In the genomic region with DNA sequence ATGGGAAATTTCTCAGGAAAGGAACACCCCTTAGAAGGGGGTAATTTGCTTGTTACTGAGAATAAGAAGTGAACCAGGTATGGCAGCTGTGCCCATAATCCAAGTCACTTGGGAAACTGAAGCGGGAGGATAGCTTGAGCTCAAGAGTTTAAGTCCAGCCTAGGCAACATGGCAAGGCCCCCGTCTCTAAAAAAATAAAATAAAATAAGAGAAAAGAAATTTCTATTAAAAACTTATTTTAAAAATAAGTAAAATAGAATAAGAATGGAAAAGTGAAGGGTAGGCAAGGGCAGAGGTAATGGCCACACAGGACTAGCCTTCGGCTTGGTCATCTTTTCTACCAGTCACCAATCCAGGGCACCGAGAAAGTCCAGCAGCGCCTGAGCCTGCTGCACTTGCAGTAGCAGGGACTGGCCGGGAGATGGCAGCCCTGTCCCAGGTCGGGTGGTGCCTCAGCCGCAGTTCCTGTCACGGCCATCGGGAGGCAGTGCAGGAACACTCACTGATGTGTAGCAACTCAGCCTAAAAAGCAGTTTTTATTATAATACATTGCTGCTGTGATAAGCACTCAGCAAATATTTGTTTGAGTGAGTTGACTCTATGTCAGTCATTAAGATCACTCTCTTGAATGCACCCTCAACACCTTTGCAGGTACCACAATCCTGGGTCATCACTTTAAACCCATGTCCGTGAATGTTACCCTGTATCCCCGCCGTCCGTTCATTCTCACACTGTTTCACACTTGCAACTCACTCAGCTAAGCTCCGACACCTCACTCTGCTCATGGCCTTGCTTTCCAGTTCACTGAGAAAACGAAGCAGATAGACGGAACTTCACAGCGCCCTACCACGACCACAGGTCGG, we compare ENCODE assay signal across 8 cellular contexts. TPM values are rescaled to one million over a fixed set of nuclear protein-coding genes. Genes with fewer than 3 reads are reported as not detected.
DNase-seq lines count a peak whose midpoint lies in the region; ATAC-seq, FAIRE-seq and TF ChIP-seq lines count a peak whose summit lies in the region.

No MANE protein-coding gene starts in this region.

- no peaks in the 10 kb centered on the region for H3K79me2 ChIP-seq in keratinocyte (ENCODE audit: control insufficient read depth, insufficient read depth, low read length)

- peak overlapping the region; percentile 68 for H3K4me3 Mint-ChIP-seq in activated B cell treated with CpG ODN at 0.5 μM for 24 hours

- DNase-seq in AG08396 (ENCODE audit: low spot score) (peak; percentile 86), NCI-H226 (peak; percentile 32), activated B cell treated with CpG ODN at 0.5 μM for 24 hours (peak; percentile 91), bronchial epithelial cell (ENCODE audit: low read depth) (peak; percentile 64), keratinocyte (ENCODE audit: low read depth, low spot score) (no peak)
- DNase-seq in stimulated activated CD4-positive, alpha-beta T cell treated with anti-CD3 and anti-CD28 coated beads, Interleukin-1b, Interleukin-23, amount 100 ng/mL, for 4 hours (ENCODE audit: low read depth in 2 of 2), result peak; percentile 89 to 91

- no peak overlapping the region for H2AFZ ChIP-seq in keratinocyte (ENCODE audit: control insufficient read depth, low read length)

- POLR2A ChIA-PET in activated B cell treated with CpG ODN at 0.5 μM for 24 hours (lab: Charles Lee), result interaction anchor here (0.5 to 2.7 kb wide), 14 partner anchors 28 to 314 kb away, joined by 3 to 22 read pairs (median 6); no protein-coding TSS in a partner anchor

- no peaks in the 10 kb centered on the region for H4K20me1 ChIP-seq in keratinocyte (ENCODE audit: control insufficient read depth, extremely low read depth, insufficient read depth, low read length)

- CTCF ChIA-PET in activated B cell treated with CpG ODN at 0.5 μM for 24 hours (lab: Charles Lee), result interaction anchor here (0.6 to 7.1 kb wide), 41 partner anchors 9 to 556 kb away, joined by 3 to 109 read pairs (median 4); a partner anchor contains a TSS

- dilution Hi-C loops in keratinocyte (cut with MboI; ENCODE audit: extremely low pct_ligation_motif_present, low sequenced_read_pairs), result no loop called here

- H3K27me3 ChIP-seq in bronchial epithelial cell (ENCODE audit: control insufficient read depth, insufficient read depth, low read length) (no peaks in the 10 kb centered on the region), keratinocyte (ENCODE audit: control insufficient read depth, extremely low read depth, insufficient read depth, low read length) (no peaks in the 10 kb centered on the region)

- no peaks in the 10 kb centered on the region for H3K36me3 Mint-ChIP-seq in activated B cell treated with CpG ODN at 0.5 μM for 24 hours (ENCODE audit: low read depth)

- FAIRE-seq in bronchial epithelial cell (lab: Jason Lieb, UNC) (no peak), keratinocyte (lab: Jason Lieb, UNC) (peak; percentile 75)

- ATAC-seq in GM18520 (IDR thresholded peaks at IDR 0.05; ENCODE audit: unreplicated experiment) (peak; percentile 90), HG03066 (IDR thresholded peaks at IDR 0.05; ENCODE audit: low read depth, unreplicated experiment) (peak; percentile 80), activated B cell treated with CpG ODN at 0.5 μM for 24 hours (ENCODE audit: low read depth) (peak; percentile 98)

- peaks cover 11% of the 10 kb centered on the region for H3K4me1 ChIP-seq in keratinocyte (ENCODE audit: control insufficient read depth, extremely low read depth, insufficient read depth, low read length)

- TF ChIP-seq CTCF in activated B cell treated with CpG ODN at 0.5 μM for 24 hours (IDR thresholded peaks at IDR 0.05) (peak; percentile 100), bronchial epithelial cell (IDR thresholded peaks at IDR 0.05; ENCODE audit: insufficient read depth, low read length, severe bottlenecking) (peak; percentile 100), keratinocyte (optimal IDR thresholded peaks at IDR 0.05 in 1 of 3, IDR thresholded peaks at IDR 0.05 in 1 of 3, conservative IDR thresholded peaks at IDR 0.05 in 1 of 3; ENCODE audit: extremely low read depth in 1 of 3, insufficient read depth in 2 of 3, low read length in 3 of 3) (peak; percentile 100)

- no peaks in the 10 kb centered on the region for H3K36me3 ChIP-seq in bronchial epithelial cell (ENCODE audit: control insufficient read depth, insufficient read depth, low read length)
- H3K36me3 ChIP-seq in keratinocyte (ENCODE audit: control insufficient read depth in 2 of 2, extremely low read depth in 1 of 2, insufficient read depth in 2 of 2, low read length in 2 of 2), result no peaks in the 10 kb centered on the region

- peaks cover 24% of the 10 kb centered on the region for H3K4me1 Mint-ChIP-seq in activated B cell treated with CpG ODN at 0.5 μM for 24 hours

- H3K9me3 Mint-ChIP-seq in activated B cell treated with CpG ODN at 0.5 μM for 24 hours, result no peaks in the 10 kb centered on the region

- no peaks in the 10 kb centered on the region for H3K9me1 ChIP-seq in keratinocyte (ENCODE audit: control insufficient read depth, extremely low read depth, insufficient read depth, low read length)

- H3K4me3 ChIP-seq in bronchial epithelial cell (ENCODE audit: low read depth, low read length) (no peak overlapping the region), keratinocyte (ENCODE audit: control insufficient read depth in 2 of 3, extremely low read depth in 1 of 3, insufficient read depth in 2 of 3, low read depth in 1 of 3, low read length in 3 of 3) (no peak overlapping the region)

- H3K4me2 ChIP-seq in keratinocyte (ENCODE audit: control insufficient read depth, extremely low read depth, insufficient read depth, low read depth, low read length), result no peak overlapping the region

- peak overlapping the region; percentile 87 for H3K27ac Mint-ChIP-seq in activated B cell treated with CpG ODN at 0.5 μM for 24 hours

- H3K9ac ChIP-seq in keratinocyte (ENCODE audit: control insufficient read depth, extremely low read depth, insufficient read depth, low read length), result no peak overlapping the region

- no peak overlapping the region for H3K27ac ChIP-seq in keratinocyte (ENCODE audit: control insufficient read depth, insufficient read depth, low read length)

- H3K27me3 Mint-ChIP-seq in activated B cell treated with CpG ODN at 0.5 μM for 24 hours, result no peaks in the 10 kb centered on the region

- H3K9me3 ChIP-seq in keratinocyte (ENCODE audit: control insufficient read depth, low read depth, low read length), result no peaks in the 10 kb centered on the region

- intact Hi-C loops in activated B cell treated with CpG ODN at 0.5 μM for 24 hours (cut with micrococcal nuclease), result loop anchor here (1.0 to 5.0 kb wide), 12 partner anchors 59 to 555 kb away; a partner anchor contains a TSS

RNA-seq across cellular contexts. Expression of a gene that starts 23.2 kb away (rescaled TPM):
- total RNA-seq in activated B cell treated with CpG ODN at 0.5 μM for 24 hours, result 0.29 and 0.34 TPM in 2 replicates
- not detected in 2 replicates for total RNA-seq in bronchial epithelial cell
- polyA plus RNA-seq in keratinocyte, result not detected in 3 replicates
- not detected for polyA plus RNA-seq in keratinocyte (2011; ENCODE audit: low read depth)
- not detected in 2 replicates for polyA plus RNA-seq in keratinocyte (2011; cell fraction: cytosol; rRNA removed)
- not detected in 2 replicates for polyA plus RNA-seq in keratinocyte (2011; cell fraction: nucleus; rRNA removed)
- 0.07 TPM in 1 of 2 replicates, not detected in the other for polyA plus RNA-seq in keratinocyte (2012; ENCODE audit: low replicate concordance)
- polyA minus RNA-seq in keratinocyte, result not detected in 3 replicates
- polyA minus RNA-seq in keratinocyte (2011; cell fraction: cytosol; rRNA and poly(A)+ RNA removed), result not detected
- not detected in 2 replicates for polyA minus RNA-seq in keratinocyte (2011; cell fraction: nucleus; rRNA and poly(A)+ RNA removed)
